10 cellular contexts compared by ENCODE assay signal in genomic region chr2:108612514-108613183, GRCh38.
A peak's percentile ranks its signal among the peaks of the same experiment; 100 is the strongest.
DNase-seq lines count a peak whose midpoint lies in the region; ATAC-seq and TF ChIP-seq lines count a peak whose summit lies in the region.
"Had no signal": no experiment of that assay in that cellular context is flagged by ENCODE, and none has a peak within 500 bp of the region (broad histone marks: within the 10 kb centered on the region; RNA-seq: fewer than 3 reads in every experiment).

No MANE protein-coding gene starts in this region.

- DNase-seq in activated T-cell treated with anti-CD3 and anti-CD28 coated beads for 48 hours (ENCODE audit: low read depth) (peak; percentile 57), naive B cell (peak; percentile 44), SW480 (ENCODE audit: low spot score) (no peak), glomerular visceral epithelial cell (ENCODE audit: extremely low spot score) (no peak), ascending aorta (ENCODE audit: low spot score in 2 of 2) (no peak), neuronal stem cell (ENCODE audit: low spot score) (no peak)

- no peak overlapping the region for H3K23ac ChIP-seq in neuronal stem cell (ENCODE audit: low read depth, low read length, poor library complexity)

- no peak overlapping the region for H3K14ac ChIP-seq in neuronal stem cell (ENCODE audit: low read length)

- no peak overlapping the region for H2AK5ac ChIP-seq in neuronal stem cell (ENCODE audit: low read depth, low read length)

- no peak overlapping the region for H3K4ac ChIP-seq in neuronal stem cell (ENCODE audit: low read length)

- H4K91ac ChIP-seq in neuronal stem cell (ENCODE audit: low read depth, low read length, poor library complexity): no peak overlapping the region

- H3K4me1 Mint-ChIP-seq in naive B cell: peaks cover 64 to 82% (median 81%) of the 10 kb centered on the region in 3 donors

- no peak overlapping the region for H4K8ac ChIP-seq in neuronal stem cell (ENCODE audit: low read depth, low read length)

- peak overlapping the region; percentile 92 to 98 (median 96) for H3K27ac Mint-ChIP-seq in naive B cell

- no peak for TF ChIP-seq CTCF in ascending aorta (IDR thresholded peaks at IDR 0.05)

- H3K9ac ChIP-seq in neuronal stem cell (ENCODE audit: low read depth, low read length, poor library complexity): no peak overlapping the region

- no peak overlapping the region for H3K4me2 ChIP-seq in neuronal stem cell (ENCODE audit: insufficient read depth, low read length, poor library complexity, severe bottlenecking)

- ATAC-seq in GM19372 (IDR thresholded peaks at IDR 0.05; ENCODE audit: low read depth, unreplicated experiment) (peak; percentile 76), HG03159 (IDR thresholded peaks at IDR 0.05; ENCODE audit: unreplicated experiment) (peak; percentile 71), naive B cell (ENCODE audit: low read depth in 2 of 2) (peak; percentile 17 to 45)

- no peak overlapping the region for H2BK15ac ChIP-seq in neuronal stem cell (ENCODE audit: low read length)

- H3K4me3 Mint-ChIP-seq in naive B cell: peak overlapping the region; percentile 6 to 83 (median 70)
- H3K4me3 Mint-ChIP-seq: neural crest cell had no signal

- H3K27ac ChIP-seq in ascending aorta (no peak overlapping the region), neuronal stem cell (replicated peaks; ENCODE audit: low read length) (no peak overlapping the region)
- H3K27ac ChIP-seq: SK-N-MC had no signal

- H3K4me1 ChIP-seq in ascending aorta (peaks cover 0 to 17% of the 10 kb centered on the region in 2 donors), neuronal stem cell (ENCODE audit: control insufficient read depth in 2 of 2, insufficient read depth in 1 of 2, low read depth in 1 of 2, low read length in 2 of 2) (peaks cover 4 to 10% of the 10 kb centered on the region in 2 donors)

- intact Hi-C loops in ascending aorta (cut with DNase I): no loop called here

- no peak overlapping the region for H2BK12ac ChIP-seq in neuronal stem cell (ENCODE audit: low read length)

- WGBS in neuronal stem cell (ENCODE audit: extremely low coverage in 2 of 2, insufficient read length in 2 of 2, insufficient replicate concordance in 1 of 2), 2 donors: no CpG with 5 or more reads among the region's 10 CpGs

- no peaks in the 10 kb centered on the region for H3K27me3 ChIP-seq in ascending aorta
- no peaks in the 10 kb centered on the region for H3K27me3 ChIP-seq in neuronal stem cell (ENCODE audit: control insufficient read depth in 3 of 3, insufficient read depth in 3 of 3, low read depth in 1 of 3, low read length in 3 of 3)

- H3K4me3 ChIP-seq in ascending aorta (no peak overlapping the region), neuronal stem cell (ENCODE audit: low read length in 2 of 2) (no peak overlapping the region)
- H3K4me3 ChIP-seq: SK-N-MC had no signal

- H2BK120ac ChIP-seq in neuronal stem cell (ENCODE audit: low read depth, low read length): no peak overlapping the region

- no peak overlapping the region for H2AFZ ChIP-seq in neuronal stem cell (ENCODE audit: low read length)

- no peaks in the 10 kb centered on the region for H3K36me3 Mint-ChIP-seq in naive B cell

- no peak overlapping the region for H2BK5ac ChIP-seq in neuronal stem cell (ENCODE audit: low read length)

- no peaks in the 10 kb centered on the region for H3K36me3 ChIP-seq in ascending aorta
- H3K36me3 ChIP-seq in neuronal stem cell (replicated peaks in 1 of 2; ENCODE audit: control insufficient read depth in 2 of 2, insufficient read depth in 2 of 2, low read length in 2 of 2): no peaks in the 10 kb centered on the region

- no peaks in the 10 kb centered on the region for H3K79me1 ChIP-seq in neuronal stem cell (ENCODE audit: low read depth, low read length)

- no peak overlapping the region for H3K18ac ChIP-seq in neuronal stem cell (ENCODE audit: low read length)

- H3K9me3 Mint-ChIP-seq in naive B cell: no peaks in the 10 kb centered on the region
- H3K9me3 Mint-ChIP-seq: neural crest cell had no signal

- H3K9me3 ChIP-seq in ascending aorta (no peaks in the 10 kb centered on the region), neuronal stem cell (replicated peaks in 1 of 2; ENCODE audit: control insufficient read depth in 2 of 2, insufficient read depth in 1 of 2, low read depth in 1 of 2, low read length in 2 of 2) (no peaks in the 10 kb centered on the region)

- peaks cover 0 to 6% (median 0%) of the 10 kb centered on the region in 3 donors for H3K27me3 Mint-ChIP-seq in naive B cell

Comparison
In these comparisons a context has a peak if more than half of its experiments do, and no peak if none do; other contexts are left out.
1. DNase-seq: peak in activated T-cell treated with anti-CD3 and anti-CD28 coated beads for 48 hours (single experiment) and naive B cell (single experiment); none in SW480 (single experiment), glomerular visceral epithelial cell (single experiment), ascending aorta (0 of 2) and neuronal stem cell (single experiment).
2. Peak in every context shown above with its lines, with median percentiles within 50 percentile points of each other: ATAC-seq.